ENCODE assay signal across 1 cellular context in genomic region chr5:154757647-154758406, GRCh38.
TF ChIP-seq lines count a peak whose summit lies in the region.

No MANE protein-coding gene starts in this region.

TF ChIP-seq in H1, 55 proteins besides CTCF, POLR2A, EP300 and RAD21:
- TF ChIP-seq MAFK (IDR thresholded peaks at IDR 0.05; ENCODE audit: low read depth, low read length) (no peak), SIN3A (conservative IDR thresholded peaks at IDR 0.05 in 1 of 2, IDR thresholded peaks at IDR 0.05 in 1 of 2; ENCODE audit: low read depth in 1 of 2, low read length in 2 of 2) (peak in 1 of 2 experiments; percentile 27; a peak in 1 of 4 replicates), E2F6 (IDR thresholded peaks at IDR 0.05) (no peak), SIRT6 (IDR thresholded peaks at IDR 0.05; ENCODE audit: low read length) (no peak), SAP30 (IDR thresholded peaks at IDR 0.05; ENCODE audit: insufficient read depth, insufficient replicate concordance, low read length) (peak; percentile 79), MAX (IDR thresholded peaks at IDR 0.05) (no peak), HDAC2 (IDR thresholded peaks at IDR 0.05; ENCODE audit: borderline replicate concordance in 1 of 2, low read depth in 2 of 2, low read length in 2 of 2) (no peak), GTF2F1 (IDR thresholded peaks at IDR 0.05; ENCODE audit: borderline replicate concordance, low read depth, low read length) (no peak), CHD7 (IDR thresholded peaks at IDR 0.05; ENCODE audit: insufficient replicate concordance, low read length) (no peak)
